1 cellular context compared by ENCODE assay signal in genomic region chr1:39907532-39908453, GRCh38.
TF ChIP-seq lines count a peak whose summit lies in the region.

No MANE protein-coding gene starts in this region.

TF ChIP-seq in GM12878, 131 proteins besides CTCF, POLR2A, EP300 and RAD21 (continued from another document):
- TF ChIP-seq HSF1 (IDR thresholded peaks at IDR 0.05; ENCODE audit: low read depth, low read length) (no peak), ZBED1 (IDR thresholded peaks at IDR 0.05; ENCODE audit: borderline replicate concordance) (no peak), REST (IDR thresholded peaks at IDR 0.05; ENCODE audit: low read depth, low read length) (no peak), CREB1 (IDR thresholded peaks at IDR 0.05; ENCODE audit: low read depth) (no peak), IRF4 (IDR thresholded peaks at IDR 0.05; ENCODE audit: low read depth, low read length) (no peak), ZNF24 (IDR thresholded peaks at IDR 0.05) (no peak), ZNF207 (IDR thresholded peaks at IDR 0.05; ENCODE audit: borderline replicate concordance) (no peak), TCF3 (IDR thresholded peaks at IDR 0.05; ENCODE audit: borderline replicate concordance, insufficient read depth, low read depth, low read length) (no peak), CBFB (IDR thresholded peaks at IDR 0.05; ENCODE audit: low read depth) (no peak), HDAC2 (IDR thresholded peaks at IDR 0.05) (no peak), ZNF622 (IDR thresholded peaks at IDR 0.05) (no peak), BRCA1 (IDR thresholded peaks at IDR 0.05; ENCODE audit: low read depth, low read length) (no peak), KLF5 (IDR thresholded peaks at IDR 0.05; ENCODE audit: partially characterized antibody) (no peak)
